ENCODE assay signal across 10 cellular contexts in genomic region chr15:33278816-33279612, GRCh38. TPM values are rescaled to one million over a fixed set of nuclear protein-coding genes. Genes with fewer than 3 reads are reported as not detected.
DNase-seq lines count a peak whose midpoint lies in the region; ATAC-seq, FAIRE-seq and TF ChIP-seq lines count a peak whose summit lies in the region.
"Had no signal": no experiment of that assay in that cellular context is flagged by ENCODE, and none has a peak within 500 bp of the region (broad histone marks: within the 10 kb centered on the region; RNA-seq: fewer than 3 reads in every experiment).

No MANE protein-coding gene starts in this region.

- peak overlapping the region; percentile 64 for H3K9ac ChIP-seq in keratinocyte (ENCODE audit: control insufficient read depth, extremely low read depth, insufficient read depth, low read length)

- H3K27me3 Mint-ChIP-seq in natural killer cell (ENCODE audit: low read depth in 2 of 2): peaks cover 14 to 28% of the 10 kb centered on the region in 2 donors

- H3K4me1 ChIP-seq in keratinocyte (ENCODE audit: control insufficient read depth, extremely low read depth, insufficient read depth, low read length): peaks cover 19% of the 10 kb centered on the region

- no peaks in the 10 kb centered on the region for H4K20me1 ChIP-seq in keratinocyte (ENCODE audit: control insufficient read depth, extremely low read depth, insufficient read depth, low read length)

- peaks cover 0 to 2% of the 10 kb centered on the region in 2 donors for H3K9me3 Mint-ChIP-seq in natural killer cell

- no peaks in the 10 kb centered on the region for H3K9me3 ChIP-seq in keratinocyte (ENCODE audit: control insufficient read depth, low read depth, low read length)

- no peak overlapping the region for H3K27ac Mint-ChIP-seq in natural killer cell
- H3K27ac Mint-ChIP-seq: naive thymus-derived CD8-positive, alpha-beta T cell had no signal

- H3K36me3 ChIP-seq in keratinocyte (ENCODE audit: control insufficient read depth in 2 of 2, extremely low read depth in 1 of 2, insufficient read depth in 2 of 2, low read length in 2 of 2): no peaks in the 10 kb centered on the region

- no peak for TF ChIP-seq RAD21 in Ishikawa (IDR thresholded peaks at IDR 0.05; ENCODE audit: low read depth)

- peak overlapping the region; percentile 98 for H3K27ac ChIP-seq in keratinocyte (ENCODE audit: control insufficient read depth, insufficient read depth, low read length)

- H3K4me3 Mint-ChIP-seq in natural killer cell: no peak overlapping the region
- H3K4me3 Mint-ChIP-seq: naive thymus-derived CD8-positive, alpha-beta T cell had no signal

- dilution Hi-C loops in keratinocyte (cut with MboI; ENCODE audit: extremely low pct_ligation_motif_present, low sequenced_read_pairs): no loop called here

- H3K9me1 ChIP-seq in keratinocyte (ENCODE audit: control insufficient read depth, extremely low read depth, insufficient read depth, low read length): no peaks in the 10 kb centered on the region

- H3K4me2 ChIP-seq in keratinocyte (ENCODE audit: control insufficient read depth, extremely low read depth, insufficient read depth, low read depth, low read length): peak overlapping the region; percentile 82

- no peaks in the 10 kb centered on the region for H3K4me1 Mint-ChIP-seq in natural killer cell
- H3K4me1 Mint-ChIP-seq: naive thymus-derived CD8-positive, alpha-beta T cell had no signal

- no peaks in the 10 kb centered on the region for H3K79me2 ChIP-seq in keratinocyte (ENCODE audit: control insufficient read depth, insufficient read depth, low read length)

- FAIRE-seq in keratinocyte (lab: Jason Lieb, UNC): peak; percentile 95

- TF ChIP-seq CTCF in AG09319 (IDR thresholded peaks at IDR 0.05; ENCODE audit: low read depth, low read length) (no peak), keratinocyte (optimal IDR thresholded peaks at IDR 0.05 in 1 of 3, IDR thresholded peaks at IDR 0.05 in 1 of 3, conservative IDR thresholded peaks at IDR 0.05 in 1 of 3; ENCODE audit: extremely low read depth in 1 of 3, insufficient read depth in 2 of 3, low read length in 3 of 3) (peak; percentile 15 to 30 (median 19)), natural killer cell (IDR thresholded peaks at IDR 0.05) (no peak)

- no peaks in the 10 kb centered on the region for H3K27me3 ChIP-seq in keratinocyte (ENCODE audit: control insufficient read depth, extremely low read depth, insufficient read depth, low read length)

- H3K36me3 Mint-ChIP-seq in natural killer cell: no peaks in the 10 kb centered on the region

- 0 out of 2 replicates have a peak, but pooled peaks have one; percentile 12 for TF ChIP-seq EP300 in Ishikawa (IDR thresholded peaks at IDR 0.05; ENCODE audit: borderline replicate concordance)

- peak overlapping the region; percentile 76 for H2AFZ ChIP-seq in keratinocyte (ENCODE audit: control insufficient read depth, low read length)

- peak overlapping the region in 2 of 3 experiments; percentile 33 to 44 for H3K4me3 ChIP-seq in keratinocyte (ENCODE audit: control insufficient read depth in 2 of 3, extremely low read depth in 1 of 3, insufficient read depth in 2 of 3, low read depth in 1 of 3, low read length in 3 of 3)

- intact Hi-C loops in natural killer cell (cut with micrococcal nuclease): no loop called here

- no peak for ATAC-seq in natural killer cell
- ATAC-seq: naive thymus-derived CD8-positive, alpha-beta T cell had no signal

- DNase-seq in AG09319 (ENCODE audit: extremely low read depth, low read depth) (peak; percentile 14), astrocyte of the hippocampus (ENCODE audit: low read depth, low spot score) (peak; percentile 95), keratinocyte (ENCODE audit: low read depth, low spot score) (peak; percentile 76), NOMO-1 (lab: John Stamatoyannopoulos, UW; ENCODE audit: unreplicated experiment in 2 of 2) (no peak), NCI-H1436 treated with DMSO at 0.1 percent for 48 hours (lab: John Stamatoyannopoulos, UW) (no peak), germinal center (ENCODE audit: low spot score) (no peak), natural killer cell (no peak)
- DNase-seq: naive thymus-derived CD8-positive, alpha-beta T cell; NCI-H774 had no signal

TF ChIP-seq in Ishikawa, 13 proteins besides CTCF, POLR2A, EP300 and RAD21:
- TF ChIP-seq TCF12 (IDR thresholded peaks at IDR 0.05; ENCODE audit: low read depth): no peak
- peak; percentile 55; the same call in 1 of the 2 replicates for TF ChIP-seq YY1 (IDR thresholded peaks at IDR 0.05; ENCODE audit: low read depth)

RNA-seq across cellular contexts. Expression of gene RYR3, which starts 31.8 kb away (rescaled TPM):
- 0.01 to 0.09 TPM (median 0.04 TPM) in 3 replicates for polyA plus RNA-seq in keratinocyte
- not detected for polyA plus RNA-seq in keratinocyte (2011; ENCODE audit: low read depth)
- under 0.01 and 0.01 TPM in 2 replicates for polyA plus RNA-seq in keratinocyte (2011; cell fraction: cytosol; rRNA removed)
- polyA plus RNA-seq in keratinocyte (2011; cell fraction: nucleus; rRNA removed): 0.09 and 0.25 TPM in 2 replicates
- polyA plus RNA-seq in keratinocyte (2012; ENCODE audit: low replicate concordance): 0.31 and 0.32 TPM in 2 replicates
- polyA minus RNA-seq in keratinocyte: 0.06 to 0.10 TPM (median 0.07 TPM) in 3 replicates
- not detected for polyA minus RNA-seq in keratinocyte (2011; cell fraction: cytosol; rRNA and poly(A)+ RNA removed)
- 0.16 and 0.21 TPM in 2 replicates for polyA minus RNA-seq in keratinocyte (2011; cell fraction: nucleus; rRNA and poly(A)+ RNA removed)
- 1 to 10 TPM in 1 of 3 donors, under 1 TPM in 1, not detected in 1; 0.09 to 6.2 TPM for total RNA-seq in natural killer cell
- total RNA-seq: naive thymus-derived CD8-positive, alpha-beta T cell had no signal

Comparison
In these comparisons a context has a peak if more than half of its experiments do, and no peak if none do; other contexts are left out.
1. DNase-seq: peak in AG09319 (single experiment), astrocyte of the hippocampus (single experiment) and keratinocyte (single experiment); none in NOMO-1 (0 of 2), NCI-H1436 treated with DMSO at 0.1 percent for 48 hours (single experiment), germinal center (single experiment) and natural killer cell (single experiment).
2. CTCF ChIP-seq: peak in keratinocyte (3 of 3); none in AG09319 (single experiment) and natural killer cell (single experiment).